In the genomic region with DNA sequence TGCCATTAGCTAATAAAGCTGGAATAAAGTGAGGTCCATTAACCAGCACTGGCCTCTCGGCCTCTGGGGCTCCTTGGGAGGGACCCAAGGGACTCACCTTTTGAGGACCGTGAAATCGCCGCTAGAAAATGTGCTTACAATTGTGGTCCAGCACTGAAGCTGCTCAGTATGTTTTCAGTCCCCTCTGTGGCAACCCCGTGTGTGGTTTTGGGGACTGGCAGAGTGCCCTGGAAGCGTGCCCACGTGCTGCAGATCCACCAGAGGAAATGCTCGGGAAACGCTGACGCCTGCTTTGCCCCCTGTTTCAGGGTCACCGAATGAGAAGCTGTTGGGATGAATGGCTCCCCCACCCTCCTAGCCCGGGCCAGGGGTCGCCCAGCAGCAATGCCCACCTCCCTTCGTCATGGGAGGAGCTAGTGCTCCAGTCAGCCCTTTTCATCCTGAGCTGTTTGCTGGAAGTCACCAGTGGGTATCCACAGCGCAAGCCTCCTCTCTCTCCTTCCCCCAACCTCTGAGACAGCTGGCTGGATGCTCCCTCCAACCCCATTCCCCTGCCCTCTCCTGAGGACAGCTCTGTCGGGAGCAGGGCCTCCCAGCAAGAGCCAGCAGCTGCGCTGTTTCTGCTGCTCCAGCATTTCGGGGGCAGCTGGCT, we compare ENCODE assay signal across 8 cellular contexts. TPM values are rescaled to one million over a fixed set of nuclear protein-coding genes. Genes with fewer than 3 reads are reported as not detected.
DNase-seq lines count a peak whose midpoint lies in the region; ATAC-seq and TF ChIP-seq lines count a peak whose summit lies in the region.

No MANE protein-coding gene starts in this region.

- TF ChIP-seq CTCF in mucosa of descending colon (IDR thresholded peaks at IDR 0.05) (no peak), uterus (IDR thresholded peaks at IDR 0.05) (no peak)

- H3K27ac ChIP-seq in SJCRH30 (peak overlapping the region; percentile 96), duodenal mucosa (ENCODE audit: low read depth, low read length) (peak overlapping the region; percentile 79), uterus (peak overlapping the region; percentile 44 to 64)

- no peak for TF ChIP-seq POLR2A in uterus (IDR thresholded peaks at IDR 0.05)

- no peaks in the 10 kb centered on the region for H3K36me3 ChIP-seq in SJCRH30
- no peaks in the 10 kb centered on the region for H3K36me3 ChIP-seq in duodenal mucosa (ENCODE audit: control insufficient read depth in 1 of 2, insufficient read depth in 2 of 2, low read length in 2 of 2)
- no peaks in the 10 kb centered on the region for H3K36me3 ChIP-seq in mucosa of descending colon (ENCODE audit: low read depth)
- no peaks in the 10 kb centered on the region for H3K36me3 ChIP-seq in uterus

- H3K4me1 ChIP-seq in SJCRH30 (peaks cover 36% of the 10 kb centered on the region), duodenal mucosa (ENCODE audit: control insufficient read depth in 1 of 2, insufficient read depth in 2 of 2, low read length in 2 of 2) (peaks cover 39 to 51% of the 10 kb centered on the region in 2 donors), mucosa of descending colon (ENCODE audit: low read depth) (peaks cover 41% of the 10 kb centered on the region), uterus (peaks cover 6 to 20% of the 10 kb centered on the region in 2 donors)

- H3K27me3 ChIP-seq in SJCRH30 (no peaks in the 10 kb centered on the region), duodenal mucosa (ENCODE audit: control insufficient read depth in 1 of 2, insufficient read depth in 2 of 2, low read length in 2 of 2) (no peaks in the 10 kb centered on the region), uterus (no peaks in the 10 kb centered on the region)

- ATAC-seq in mucosa of descending colon (peak; percentile 27), HG03025 (IDR thresholded peaks at IDR 0.05; ENCODE audit: low FRiP score, unreplicated experiment) (no peak)

- no peaks in the 10 kb centered on the region for H3K9me3 ChIP-seq in SJCRH30 (replicated peaks)
- no peaks in the 10 kb centered on the region for H3K9me3 ChIP-seq in duodenal mucosa (ENCODE audit: control insufficient read depth in 1 of 2, low read length in 2 of 2)
- H3K9me3 ChIP-seq in mucosa of descending colon, result no peaks in the 10 kb centered on the region
- H3K9me3 ChIP-seq in uterus, result no peaks in the 10 kb centered on the region

- DNase-seq in NCI-H2029 (lab: John Stamatoyannopoulos, UW) (peak; percentile 12), NCI-H2029 treated with DMSO at 0.1 percent for 48 hours (lab: John Stamatoyannopoulos, UW) (no peak), SJCRH30 (peak; percentile 97), mucosa of descending colon (peak; percentile 72 to 87 (median 80)), uterus (peak; percentile 73 to 74), NCI-H146 (lab: John Stamatoyannopoulos, UW) (no peak)

- H3K9ac ChIP-seq in duodenal mucosa (ENCODE audit: low read depth in 1 of 2, low read length in 2 of 2), result peak overlapping the region; percentile 69 to 71

- intact Hi-C loops in mucosa of descending colon (cut with DNase I, micrococcal nuclease) (no loop called here), uterus (cut with DNase I; ENCODE audit: low total_unique reads) (no loop called here)

- H3K4me3 ChIP-seq in SJCRH30 (peak overlapping the region; percentile 48), duodenal mucosa (ENCODE audit: low read depth in 1 of 2, low read length in 2 of 2) (peak overlapping the region; percentile 63 to 75), mucosa of descending colon (no peak overlapping the region), uterus (no peak overlapping the region)

RNA-seq across cellular contexts. Expression of gene PPP1R13B, which starts 33.1 kb away (rescaled TPM):
- total RNA-seq in SJCRH30 (2014; rRNA removed; shearing (Covaris generic)), result 8.1 and 10.5 TPM in 2 replicates
- total RNA-seq in mucosa of descending colon (10 to 100 TPM; 49.6 to 65.5 (median 52.1) TPM), uterus (10 to 100 TPM in 3 of 4 donors, 1 to 10 TPM in 1; 5.6 to 71.6 (median 18.2) TPM)

RNA-seq across cellular contexts. Expression of gene TDRD9, which starts 47.8 kb away (rescaled TPM):
- not detected in 2 replicates for total RNA-seq in SJCRH30 (2014; rRNA removed; shearing (Covaris generic))
- total RNA-seq in mucosa of descending colon (under 1 TPM; 0.39 to 0.98 (median 0.63) TPM), uterus (1 to 10 TPM in 1 of 4 donors, under 1 TPM in 1, not detected in 2; 0.85 to 1.8 TPM)

Comparison
In these comparisons a context has a peak if more than half of its experiments do, and no peak if none do; other contexts are left out.
1. DNase-seq: peak in NCI-H2029 (single experiment), SJCRH30 (2 of 2), mucosa of descending colon (3 of 3) and uterus (2 of 2); none in NCI-H2029 treated with DMSO at 0.1 percent for 48 hours (single experiment) and NCI-H146 (single experiment).
2. H3K4me3 ChIP-seq: peak in SJCRH30 (single experiment) and duodenal mucosa (2 of 2); none in mucosa of descending colon (single experiment) and uterus (0 of 2).
3. Peak in every context shown above with its lines, with median percentiles within 50 percentile points of each other: H3K27ac ChIP-seq.